8 cellular contexts compared by ENCODE assay signal in genomic region chr10:43407576-43408330, GRCh38. TPM values are rescaled to one million over a fixed set of nuclear protein-coding genes. Genes with fewer than 3 reads are reported as not detected.
DNase-seq lines count a peak whose midpoint lies in the region; ATAC-seq and TF ChIP-seq lines count a peak whose summit lies in the region.

No MANE protein-coding gene starts in this region.

- no peaks in the 10 kb centered on the region for H3K9me3 ChIP-seq in BLaER1
- H3K9me3 ChIP-seq in duodenal mucosa (ENCODE audit: control insufficient read depth in 1 of 2, low read length in 2 of 2): no peaks in the 10 kb centered on the region
- no peaks in the 10 kb centered on the region for H3K9me3 ChIP-seq in lower lobe of right lung

- H3K4me1 ChIP-seq in BLaER1: peaks cover 54% of the 10 kb centered on the region
- H3K4me1 ChIP-seq in duodenal mucosa (ENCODE audit: control insufficient read depth in 1 of 2, insufficient read depth in 2 of 2, low read length in 2 of 2): peaks cover 19 to 38% of the 10 kb centered on the region in 2 donors
- peaks cover 48% of the 10 kb centered on the region for H3K4me1 ChIP-seq in lower lobe of right lung

- H3K4me3 ChIP-seq in BLaER1 (peak overlapping the region; percentile 88), duodenal mucosa (ENCODE audit: low read depth in 1 of 2, low read length in 2 of 2) (peak overlapping the region; percentile 88 to 97), lower lobe of right lung (peak overlapping the region; percentile 79)

- DNase-seq in NCI-H510A treated with DMSO at 0.1 percent for 48 hours (lab: John Stamatoyannopoulos, UW) (peak; percentile 48), lower lobe of right lung (peak; percentile 97)
- peak; percentile 84 to 88 for DNase-seq in activated CD4-positive, alpha-beta T cell treated with anti-CD3 and anti-CD28 coated beads, Interleukin-2, amount 50 U/mL, for 4 hours
- peak in 2 of 3 donors; percentile 55 to 85 for DNase-seq in stimulated activated CD4-positive, alpha-beta T cell treated with anti-CD3 and anti-CD28 coated beads, TNF-alpha, amount 100 ng/mL, for 1 hour (ENCODE audit: low read depth in 3 of 3, low spot score in 1 of 3)

- TF ChIP-seq CTCF in lower lobe of right lung (IDR thresholded peaks at IDR 0.05): peak; percentile 44

- intact Hi-C loops in lower lobe of right lung (cut with DNase I): no loop called here

- H3K27ac ChIP-seq in BLaER1 (peak overlapping the region; percentile 99), duodenal mucosa (ENCODE audit: low read depth, low read length) (peak overlapping the region; percentile 99), lower lobe of right lung (peak overlapping the region; percentile 98)

- H3K4me2 ChIP-seq in BLaER1: peak overlapping the region; percentile 94

- H3K9ac ChIP-seq in BLaER1 (peak overlapping the region; percentile 99), duodenal mucosa (ENCODE audit: low read depth in 1 of 2, low read length in 2 of 2) (peak overlapping the region; percentile 76 to 99)

- H4K20me1 ChIP-seq in BLaER1: peaks cover 60% of the 10 kb centered on the region

- ATAC-seq in GM19025 (IDR thresholded peaks at IDR 0.05; ENCODE audit: low read depth, unreplicated experiment): peak; percentile 37
- ATAC-seq in HG03196 (IDR thresholded peaks at IDR 0.05; ENCODE audit: unreplicated experiment): peak; percentile 51
- peak; percentile 83 to 84 for ATAC-seq in lower lobe of right lung

- H3K36me3 ChIP-seq in BLaER1 (peaks cover 15% of the 10 kb centered on the region), duodenal mucosa (ENCODE audit: control insufficient read depth in 1 of 2, insufficient read depth in 2 of 2, low read length in 2 of 2) (no peaks in the 10 kb centered on the region), lower lobe of right lung (peaks cover 12% of the 10 kb centered on the region)

- H3K27me3 ChIP-seq in BLaER1 (no peaks in the 10 kb centered on the region), duodenal mucosa (ENCODE audit: control insufficient read depth in 1 of 2, insufficient read depth in 2 of 2, low read length in 2 of 2) (no peaks in the 10 kb centered on the region), lower lobe of right lung (ENCODE audit: low read depth) (no peaks in the 10 kb centered on the region)

RNA-seq across cellular contexts. Expression of gene HNRNPF, which starts 1.2 kb away (rescaled TPM):
- 173 TPM for total RNA-seq in lower lobe of right lung

RNA-seq across cellular contexts. Expression of gene ZNF487, which starts 29.2 kb away (rescaled TPM):
- 5.0 TPM for total RNA-seq in lower lobe of right lung

RNA-seq across cellular contexts. Expression of gene FXYD4, which starts 36.3 kb away (rescaled TPM):
- not detected for total RNA-seq in lower lobe of right lung

Comparison
In these comparisons a context has a peak if more than half of its experiments do, and no peak if none do; other contexts are left out.
1. Peak in every context shown above with its lines: DNase-seq, ATAC-seq, H3K4me3 ChIP-seq and H3K27ac ChIP-seq.